12 cellular contexts compared by ENCODE assay signal in the genomic region with DNA sequence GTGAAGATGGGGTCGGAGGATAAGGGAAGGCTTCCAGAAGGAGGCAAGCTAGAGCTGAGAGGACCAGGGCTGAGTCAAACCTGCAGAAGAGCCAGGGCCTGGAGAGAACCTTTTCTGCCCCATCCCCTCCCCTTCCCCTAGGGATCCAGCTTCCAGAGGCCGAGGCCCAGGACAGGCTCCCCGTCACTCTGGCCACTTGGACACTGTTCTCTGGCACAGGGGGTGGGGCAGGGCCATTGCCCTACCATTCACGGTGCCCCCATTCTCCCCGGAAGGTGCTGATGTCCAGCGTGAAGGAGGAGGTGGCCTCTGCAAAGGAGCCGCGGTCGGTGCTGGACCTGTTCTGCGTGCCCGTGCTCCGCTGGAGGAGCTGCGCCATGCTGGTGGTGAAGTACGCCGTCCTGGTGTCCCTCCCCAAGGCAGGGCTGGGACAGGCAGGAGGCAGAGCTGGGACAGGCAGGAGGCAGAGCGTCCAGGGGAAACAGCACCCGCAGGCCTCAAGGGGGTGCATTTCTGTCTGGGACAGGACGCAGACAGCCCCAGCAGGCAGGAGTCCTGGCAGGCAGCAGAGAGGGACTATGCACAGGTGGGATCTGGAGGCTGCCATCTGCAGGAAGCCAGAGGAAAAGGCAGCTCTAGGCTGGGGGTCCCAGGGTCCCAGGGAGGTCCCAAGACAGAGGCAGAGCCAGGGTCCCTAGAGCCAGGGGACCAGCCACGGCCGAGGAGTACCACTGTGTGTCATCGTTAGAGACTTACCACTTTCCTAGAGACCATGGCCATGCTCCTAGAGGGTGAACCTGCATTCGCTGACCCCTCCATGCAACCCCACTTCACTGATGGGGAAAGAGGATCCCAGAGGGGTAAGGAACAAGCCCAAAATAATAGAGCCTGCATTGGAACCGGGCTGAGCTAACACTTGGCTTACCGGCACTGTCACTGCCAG. TPM values are rescaled to one million over a fixed set of nuclear protein-coding genes. Genes with fewer than 3 reads are reported as not detected.
DNase-seq lines count a peak whose midpoint lies in the region; ATAC-seq and TF ChIP-seq lines count a peak whose summit lies in the region.
"Had no signal": no experiment of that assay in that cellular context is flagged by ENCODE, and none has a peak within 500 bp of the region (broad histone marks: within the 10 kb centered on the region; RNA-seq: fewer than 3 reads in every experiment).

No MANE protein-coding gene starts in this region.

- H3K36me3 ChIP-seq in GM06990 (ENCODE audit: control insufficient read depth, insufficient read depth, low read length) (no peaks in the 10 kb centered on the region), Loucy (ENCODE audit: insufficient read depth, low read length) (no peaks in the 10 kb centered on the region), neuronal stem cell (replicated peaks in 1 of 2; ENCODE audit: control insufficient read depth in 2 of 2, insufficient read depth in 2 of 2, low read length in 2 of 2) (no peaks in the 10 kb centered on the region), psoas muscle (ENCODE audit: insufficient read depth in 1 of 2, low read depth in 1 of 2) (no peaks in the 10 kb centered on the region)

- H3F3A ChIP-seq in Loucy (ENCODE audit: low read depth) = no peaks in the 10 kb centered on the region

- intact Hi-C loops in psoas muscle (cut with DNase I) = no loop called here

- H3K27me3 ChIP-seq in GM06990 (replicated peaks; ENCODE audit: control insufficient read depth, insufficient read depth, low read length) (no peaks in the 10 kb centered on the region; the same call in 1 of the 2 replicates), Loucy (ENCODE audit: insufficient read depth, low read length, poor library complexity, severe bottlenecking) (no peaks in the 10 kb centered on the region), neuronal stem cell (ENCODE audit: control insufficient read depth in 3 of 3, insufficient read depth in 3 of 3, low read depth in 1 of 3, low read length in 3 of 3) (no peaks in the 10 kb centered on the region), psoas muscle (ENCODE audit: insufficient read depth in 3 of 3, low read length in 2 of 3) (peaks cover 0 to 3% (median 3%) of the 10 kb centered on the region in 3 donors)

- H4K20me1 ChIP-seq in Loucy (ENCODE audit: insufficient read depth, low read length, poor library complexity, severe bottlenecking) = no peaks in the 10 kb centered on the region

- H3K9me3 ChIP-seq in Loucy (ENCODE audit: insufficient read depth, low read depth, low read length) = no peaks in the 10 kb centered on the region
- no peaks in the 10 kb centered on the region for H3K9me3 ChIP-seq in neuronal stem cell (replicated peaks in 1 of 2; ENCODE audit: control insufficient read depth in 2 of 2, insufficient read depth in 1 of 2, low read depth in 1 of 2, low read length in 2 of 2)
- no peaks in the 10 kb centered on the region for H3K9me3 ChIP-seq in psoas muscle

- H4K8ac ChIP-seq in neuronal stem cell (ENCODE audit: low read depth, low read length) = peak overlapping the region; percentile 98

- H3K4me2 ChIP-seq in Loucy (ENCODE audit: low read depth, low read length, poor library complexity, severe bottlenecking) (peak overlapping the region; percentile 41), neuronal stem cell (ENCODE audit: insufficient read depth, low read length, poor library complexity, severe bottlenecking) (no peak overlapping the region)

- peak overlapping the region; percentile 97 for H2AK5ac ChIP-seq in neuronal stem cell (ENCODE audit: low read depth, low read length)

- DNase-seq in GM06990 (ENCODE audit: extremely low read depth, insufficient read length) (no peak), ecto neural progenitor cell (ENCODE audit: low spot score) (peak; percentile 71), neuronal stem cell (ENCODE audit: low spot score) (no peak), midbrain (lab: John Stamatoyannopoulos, UW) (no peak), psoas muscle (no peak), occipital lobe (lab: John Stamatoyannopoulos, UW) (no peak)
- DNase-seq: activated naive CD8-positive, alpha-beta T cell treated with anti-CD3 and anti-CD28 coated beads for 36 hours; MV-4-11 had no signal

- peak; percentile 13 for TF ChIP-seq CTCF in GM06990 (IDR thresholded peaks at IDR 0.05; ENCODE audit: insufficient read depth, low read length, poor library complexity, severe bottlenecking)
- peak; percentile 53 for TF ChIP-seq CTCF in Loucy (conservative IDR thresholded peaks at IDR 0.05; ENCODE audit: low read length)
- no peak for TF ChIP-seq CTCF in psoas muscle (IDR thresholded peaks at IDR 0.05)

- H3K14ac ChIP-seq in neuronal stem cell (ENCODE audit: low read length) = peak overlapping the region; percentile 73

- H3K79me2 ChIP-seq in Loucy (ENCODE audit: insufficient read depth, low read length) = no peaks in the 10 kb centered on the region

- H4K91ac ChIP-seq in neuronal stem cell (ENCODE audit: low read depth, low read length, poor library complexity) = peak overlapping the region; percentile 13

- H2BK120ac ChIP-seq in neuronal stem cell (ENCODE audit: low read depth, low read length) = no peak overlapping the region

- H3K9me2 ChIP-seq in Loucy (replicated peaks; ENCODE audit: low read depth, low read length) = no peaks in the 10 kb centered on the region

- peak overlapping the region; percentile 95 for H3K18ac ChIP-seq in neuronal stem cell (ENCODE audit: low read length)

- no CpG with 5 or more reads among the region's 24 CpGs for WGBS in neuronal stem cell (ENCODE audit: extremely low coverage in 2 of 2, insufficient read length in 2 of 2, insufficient replicate concordance in 1 of 2), 2 donors
- WGBS in psoas muscle, 3 donors = 85 to 89% (median 88%) methylated on average over 23 to 24 of the region's 24 CpGs

- H2BK12ac ChIP-seq in neuronal stem cell (ENCODE audit: low read length) = peak overlapping the region; percentile 96

- H3K9ac ChIP-seq in Loucy (ENCODE audit: low read depth, low read length, poor library complexity, severe bottlenecking) = peak overlapping the region; percentile 58
- peak overlapping the region; percentile 76 for H3K9ac ChIP-seq in neuronal stem cell (ENCODE audit: low read depth, low read length, poor library complexity)

- peak overlapping the region; percentile 61 for H2BK5ac ChIP-seq in neuronal stem cell (ENCODE audit: low read length)

- no peaks in the 10 kb centered on the region for H3K79me1 ChIP-seq in neuronal stem cell (ENCODE audit: low read depth, low read length)

- H3K4me3 ChIP-seq in GM06990 (replicated peaks; ENCODE audit: low read depth, low read length) = no peak overlapping the region
- H3K4me3 ChIP-seq in Loucy (ENCODE audit: low read length, poor library complexity, severe bottlenecking) = no peak overlapping the region
- no peak overlapping the region for H3K4me3 ChIP-seq in neuronal stem cell (ENCODE audit: low read length in 2 of 2)
- H3K4me3 ChIP-seq in psoas muscle = no peak overlapping the region

- no peak for ATAC-seq in psoas muscle

- H3K27ac ChIP-seq in neuronal stem cell (replicated peaks; ENCODE audit: low read length) (peak overlapping the region; percentile 42), psoas muscle (no peak overlapping the region)

- peaks cover 17% of the 10 kb centered on the region for H3K4me1 ChIP-seq in Loucy (ENCODE audit: insufficient read depth, low read length, poor library complexity, severe bottlenecking)
- peaks cover 15 to 26% of the 10 kb centered on the region in 2 donors for H3K4me1 ChIP-seq in neuronal stem cell (ENCODE audit: control insufficient read depth in 2 of 2, insufficient read depth in 1 of 2, low read depth in 1 of 2, low read length in 2 of 2)
- no peaks in the 10 kb centered on the region for H3K4me1 ChIP-seq in psoas muscle

- H2AFZ ChIP-seq in Loucy (ENCODE audit: low read length) (no peak overlapping the region), neuronal stem cell (ENCODE audit: low read length) (no peak overlapping the region)

- peak overlapping the region; percentile 91 for H2BK15ac ChIP-seq in neuronal stem cell (ENCODE audit: low read length)

- peak overlapping the region; percentile 69 for H3K23ac ChIP-seq in neuronal stem cell (ENCODE audit: low read depth, low read length, poor library complexity)

- peak overlapping the region; percentile 93 for H3K4ac ChIP-seq in neuronal stem cell (ENCODE audit: low read length)

RNA-seq across cellular contexts. Expression of a gene that starts 9.5 kb away (rescaled TPM):
- polyA plus RNA-seq in neuronal stem cell (2013, experiment 1 of 2) = 0.04 TPM
- not detected for polyA plus RNA-seq in neuronal stem cell (2013, experiment 2 of 2)
- total RNA-seq in psoas muscle (not detected), occipital lobe (not detected)
- not detected for polyA plus RNA-seq in psoas muscle
- total RNA-seq: activated CD8-positive, alpha-beta memory T cell treated with anti-CD3 and anti-CD28 coated beads for 36 hours; activated naive CD8-positive, alpha-beta T cell treated with anti-CD3 and anti-CD28 coated beads for 36 hours; temporal lobe had no signal
- polyA plus RNA-seq: keratinocyte had no signal

RNA-seq across cellular contexts. Expression of a gene that starts 25.8 kb away (rescaled TPM):
- polyA plus RNA-seq in neuronal stem cell (2013, experiment 1 of 2) = not detected
- not detected for polyA plus RNA-seq in neuronal stem cell (2013, experiment 2 of 2)
- total RNA-seq in psoas muscle (not detected), occipital lobe (not detected)
- not detected for polyA plus RNA-seq in psoas muscle
- total RNA-seq: activated CD8-positive, alpha-beta memory T cell treated with anti-CD3 and anti-CD28 coated beads for 36 hours; activated naive CD8-positive, alpha-beta T cell treated with anti-CD3 and anti-CD28 coated beads for 36 hours; temporal lobe had no signal
- polyA plus RNA-seq: keratinocyte had no signal
